ENCODE assay signal across 8 cellular contexts in the genomic region with DNA sequence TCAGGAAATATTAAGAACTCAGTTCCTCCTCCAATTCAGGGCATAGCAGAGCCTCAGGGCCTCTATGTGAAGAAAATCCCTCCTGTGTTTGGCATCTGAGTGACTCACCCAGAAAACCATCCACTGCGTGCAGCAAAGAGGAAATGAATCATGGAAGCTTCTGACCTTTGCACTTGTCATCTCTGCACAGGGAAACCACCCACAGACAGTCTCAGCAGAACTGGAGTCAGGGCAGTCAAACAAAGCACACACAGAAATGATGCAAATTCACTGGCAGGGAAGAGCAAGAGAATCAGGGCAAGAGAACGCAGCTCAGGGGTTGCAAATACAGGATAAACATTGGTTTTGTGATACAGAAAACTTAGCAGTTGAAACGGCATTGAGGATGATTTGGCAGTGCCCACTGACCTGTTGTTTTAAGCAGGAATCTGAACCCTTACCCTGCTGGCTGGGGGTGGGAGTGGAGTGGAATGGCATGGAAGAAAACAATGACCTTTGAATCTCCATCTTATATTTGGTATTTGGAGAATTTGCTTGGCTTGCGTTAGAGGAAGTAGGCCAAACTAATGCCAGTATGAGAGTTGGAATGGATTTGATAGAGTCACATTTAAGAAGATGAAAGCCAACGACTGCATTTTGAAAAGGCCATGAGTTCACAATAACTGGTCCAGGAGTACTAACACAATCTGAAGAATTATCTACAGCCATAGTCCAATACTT.
DNase-seq lines count a peak whose midpoint lies in the region; ATAC-seq and FAIRE-seq lines count a peak whose summit lies in the region.

No MANE protein-coding gene starts in this region.

- DNase-seq in COLO668 (lab: John Stamatoyannopoulos, UW; ENCODE audit: unreplicated experiment) (peak; percentile 81), HTR-8/SVneo (ENCODE audit: insufficient read length, low spot score) (peak; percentile 85), T-helper 22 cell (ENCODE audit: low read depth) (peak; percentile 77), astrocyte of the hippocampus (ENCODE audit: low read depth, low spot score) (peak; percentile 98), inferior parietal cortex (ENCODE audit: extremely low spot score) (peak; percentile 27), NCI-H1417 treated with DMSO at 0.1 percent for 48 hours (lab: John Stamatoyannopoulos, UW) (no peak)
- DNase-seq in stimulated activated CD4-positive, alpha-beta T cell treated with anti-CD3 and anti-CD28 coated beads, Interleukin-12 subunit alpha, Interleukin-12 subunit beta, amount 100 ng/mL, for 4 hours: peak; percentile 54

- peak; percentile 96 for ATAC-seq in GM21515 (IDR thresholded peaks at IDR 0.05; ENCODE audit: unreplicated experiment)

- peak; percentile 20 for FAIRE-seq in HTR-8/SVneo (lab: Jason Lieb, UNC)
